20 cellular contexts compared by ENCODE assay signal in genomic region chr22:19972652-19973550, GRCh38. TPM values are rescaled to one million over a fixed set of nuclear protein-coding genes. Genes with fewer than 3 reads are reported as not detected.
"Had no signal": no experiment of that assay in that cellular context is flagged by ENCODE, and none has a peak within 500 bp of the region (broad histone marks: within the 10 kb centered on the region; RNA-seq: fewer than 3 reads in every experiment).

No MANE protein-coding gene starts in this region.

- H2AFZ ChIP-seq: neural progenitor cell had no signal

- H3K36me3 ChIP-seq: breast epithelium, neural progenitor cell had no signal

- FAIRE-seq: astrocyte, colon, TTC549 had no signal

- H3K27ac ChIP-seq: adrenal gland, breast epithelium, neural progenitor cell, thoracic aorta had no signal

- H3K4me3 ChIP-seq: adrenal gland, breast epithelium, neural progenitor cell, sigmoid colon, smooth muscle cell, thoracic aorta had no signal

- ATAC-seq: activated T-helper 17 cell treated with anti-CD3 and anti-CD28 coated beads, Interleukin-2, amount 50 U/mL, for 72 hours had no signal

- H3K27me3 ChIP-seq: adrenal gland, breast epithelium, neural progenitor cell, sigmoid colon had no signal

- H3K9me3 Mint-ChIP-seq: activated T-helper 17 cell treated with anti-CD3 and anti-CD28 coated beads, Interleukin-2, amount 50 U/mL, for 72 hours; central memory CD8-positive, alpha-beta T cell; memory B cell; neural progenitor cell; T-helper 2 cell treated with Interferon-gamma antibody and Interleukin-4, amounts not matched to agents 5 μg/mL and 100 μg/mL, for 36 hours had no signal

- H3K4me2 ChIP-seq: neural progenitor cell, smooth muscle cell had no signal

- H3K36me3 Mint-ChIP-seq: activated naive CD8-positive, alpha-beta T cell; memory B cell had no signal

- H3K9ac ChIP-seq: neural progenitor cell had no signal

- H3K4me1 Mint-ChIP-seq: activated T-helper 17 cell treated with anti-CD3 and anti-CD28 coated beads, Interleukin-2, amount 50 U/mL, for 72 hours had no signal

- H3K4me1 ChIP-seq: breast epithelium had no signal

- H3K27me3 Mint-ChIP-seq: activated naive CD8-positive, alpha-beta T cell; activated T-helper 17 cell treated with anti-CD3 and anti-CD28 coated beads, Interleukin-2, amount 50 U/mL, for 72 hours; central memory CD8-positive, alpha-beta T cell had no signal

- H3K4me3 Mint-ChIP-seq: activated naive CD8-positive, alpha-beta T cell; activated T-helper 17 cell treated with anti-CD3 and anti-CD28 coated beads, Interleukin-2, amount 50 U/mL, for 72 hours; central memory CD8-positive, alpha-beta T cell; memory B cell; T-helper 2 cell treated with Interferon-gamma antibody and Interleukin-4, amounts not matched to agents 5 μg/mL and 100 μg/mL, for 36 hours had no signal

- DNase-seq: activated T-cell treated with anti-CD3 and anti-CD28 coated beads, Interleukin-2, amount 50 U/mL, for 1 hour; adrenal gland; effector memory CD4-positive, alpha-beta T cell; foreskin melanocyte; sigmoid colon; stimulated activated CD4-positive, alpha-beta T cell treated with anti-CD3 and anti-CD28 coated beads, Interleukin-2, amount 100 ng/mL, for 48 hours; stimulated activated CD8-positive, alpha-beta memory T cell treated with anti-CD3 and anti-CD28 coated beads, Interleukin-4, amount 100 ng/mL, for 48 hours; stimulated activated naive CD4-positive, alpha-beta T cell had no signal

- H3K9me3 ChIP-seq: adrenal gland, breast epithelium, sigmoid colon, thoracic aorta had no signal

- H3K27ac Mint-ChIP-seq: activated naive CD8-positive, alpha-beta T cell; memory B cell; neural progenitor cell; T-helper 2 cell treated with Interferon-gamma antibody and Interleukin-4, amounts not matched to agents 5 μg/mL and 100 μg/mL, for 36 hours had no signal

RNA-seq across cellular contexts. Expression of gene TXNRD2, which starts 31.3 kb away (rescaled TPM):
- total RNA-seq: smooth muscle cell had no signal
